1 cellular context compared by ENCODE assay signal in genomic region chr13:20174656-20175405, GRCh38.
TF ChIP-seq lines count a peak whose summit lies in the region.

No MANE protein-coding gene starts in this region.

TF ChIP-seq in HEK293, 187 proteins besides CTCF, POLR2A, EP300 and RAD21 (continued from another document and continues in another):
- TF ChIP-seq ZNF2 (tag by site-specific recombination; IDR thresholded peaks at IDR 0.05): 0 out of 2 replicates have a peak, but pooled peaks have one; percentile 42
- TF ChIP-seq ZNF571 (tag by site-specific recombination; IDR thresholded peaks at IDR 0.05): no peak
- TF ChIP-seq ZNF26 (tag by site-specific recombination; IDR thresholded peaks at IDR 0.05): no peak
- TF ChIP-seq ZNF416 (tag by site-specific recombination; IDR thresholded peaks at IDR 0.05): no peak
- TF ChIP-seq ZBTB1 (tag by site-specific recombination; IDR thresholded peaks at IDR 0.05): no peak
- peak; percentile 72; the same call in 1 of the 2 replicates for TF ChIP-seq SCRT1 (tag by site-specific recombination; IDR thresholded peaks at IDR 0.05; ENCODE audit: borderline replicate concordance)
- no peak for TF ChIP-seq ZNF426 (tag by site-specific recombination; IDR thresholded peaks at IDR 0.05)
- TF ChIP-seq ZNF561 (tag by site-specific recombination; IDR thresholded peaks at IDR 0.05; ENCODE audit: borderline replicate concordance): no peak
- peak; percentile 93 for TF ChIP-seq ZNF629 (tag by site-specific recombination; IDR thresholded peaks at IDR 0.05)
- no peak for TF ChIP-seq HOXA7 (CRISPR knock-in tag; IDR thresholded peaks at IDR 0.05; ENCODE audit: borderline replicate concordance)
- no peak for TF ChIP-seq HOXC10 (CRISPR knock-in tag; IDR thresholded peaks at IDR 0.05)
- peak; percentile 78 for TF ChIP-seq ZFHX2 (tag by site-specific recombination; conservative IDR thresholded peaks at IDR 0.05)
- peak; percentile 91; the same call in 1 of the 2 replicates for TF ChIP-seq ZFP69B (tag by site-specific recombination; IDR thresholded peaks at IDR 0.05)
- no peak for TF ChIP-seq ZNF114 (tag by site-specific recombination; IDR thresholded peaks at IDR 0.05)
- no peak for TF ChIP-seq GLI4 (tag by site-specific recombination; IDR thresholded peaks at IDR 0.05)
- TF ChIP-seq OVOL3 (tag by site-specific recombination; IDR thresholded peaks at IDR 0.05): no peak
- no peak for TF ChIP-seq ZNF140 (tag by site-specific recombination; IDR thresholded peaks at IDR 0.05)
- TF ChIP-seq ZNF792 (tag by site-specific recombination; IDR thresholded peaks at IDR 0.05): no peak
- TF ChIP-seq HIC1 (tag by site-specific recombination; IDR thresholded peaks at IDR 0.05): peak; percentile 78; the same call in 1 of the 2 replicates
- no peak for TF ChIP-seq ZBTB11 (tag by site-specific recombination; conservative IDR thresholded peaks at IDR 0.05; ENCODE audit: low read depth)
- TF ChIP-seq GLIS1 (tag by site-specific recombination; IDR thresholded peaks at IDR 0.05): peak; percentile 74
- no peak for TF ChIP-seq TRIM28 (IDR thresholded peaks at IDR 0.05; ENCODE audit: borderline replicate concordance, low read length)
- no peak; the same call in 1 of the 2 replicates for TF ChIP-seq ZNF394 (tag by site-specific recombination; IDR thresholded peaks at IDR 0.05; ENCODE audit: borderline replicate concordance)
- no peak for TF ChIP-seq ZNF48 (tag by site-specific recombination; IDR thresholded peaks at IDR 0.05)
- TF ChIP-seq ZNF555 (tag by site-specific recombination; conservative IDR thresholded peaks at IDR 0.05): no peak
- TF ChIP-seq ZSCAN18 (tag by site-specific recombination; IDR thresholded peaks at IDR 0.05): no peak
- no peak for TF ChIP-seq ZNF211 (tag by site-specific recombination; IDR thresholded peaks at IDR 0.05; ENCODE audit: low read depth)
- TF ChIP-seq ZNF223 (tag by site-specific recombination; IDR thresholded peaks at IDR 0.05): no peak
- TF ChIP-seq ZNF302 (tag by site-specific recombination; IDR thresholded peaks at IDR 0.05; ENCODE audit: low read depth): no peak
- TF ChIP-seq ELK4 (IDR thresholded peaks at IDR 0.05; ENCODE audit: borderline replicate concordance, low read depth, low read length): no peak
- TF ChIP-seq ZNF335 (tag by site-specific recombination; conservative IDR thresholded peaks at IDR 0.05): peak; percentile 49; the same call in 1 of the 2 replicates
- TF ChIP-seq ZNF24 (tag by site-specific recombination; IDR thresholded peaks at IDR 0.05): peak; percentile 51; the same call in 1 of the 2 replicates
- TF ChIP-seq ZNF544 (tag by site-specific recombination; IDR thresholded peaks at IDR 0.05): no peak
- no peak for TF ChIP-seq ZNF280C (tag by site-specific recombination; IDR thresholded peaks at IDR 0.05)
- TF ChIP-seq ZNF132 (tag by site-specific recombination; IDR thresholded peaks at IDR 0.05; ENCODE audit: borderline replicate concordance): no peak
- TF ChIP-seq ZNF768 (tag by site-specific recombination; IDR thresholded peaks at IDR 0.05): no peak
- peak; percentile 77 for TF ChIP-seq ZBTB21 (tag by site-specific recombination; IDR thresholded peaks at IDR 0.05)
- TF ChIP-seq FEZF1 (tag by site-specific recombination; IDR thresholded peaks at IDR 0.05): peak; percentile 74
- no peak for TF ChIP-seq ZNF174 (tag by site-specific recombination; IDR thresholded peaks at IDR 0.05)
- TF ChIP-seq ZNF704 (tag by site-specific recombination; IDR thresholded peaks at IDR 0.05): no peak
- peak; percentile 70 for TF ChIP-seq ZNF843 (tag by site-specific recombination; IDR thresholded peaks at IDR 0.05)
- TF ChIP-seq ZNF549 (tag by site-specific recombination; IDR thresholded peaks at IDR 0.05): no peak
- no peak for TF ChIP-seq REST (tag by site-specific recombination; IDR thresholded peaks at IDR 0.05)
- no peak for TF ChIP-seq ZNF214 (tag by site-specific recombination; IDR thresholded peaks at IDR 0.05; ENCODE audit: borderline replicate concordance)
- TF ChIP-seq ZNF239 (tag by site-specific recombination; IDR thresholded peaks at IDR 0.05): no peak
- no peak for TF ChIP-seq GLI2 (tag by site-specific recombination; IDR thresholded peaks at IDR 0.05; ENCODE audit: borderline replicate concordance, low read depth)
- no peak for TF ChIP-seq ZNF560 (tag by site-specific recombination; IDR thresholded peaks at IDR 0.05; ENCODE audit: borderline replicate concordance)
- no peak for TF ChIP-seq ZNF623 (tag by site-specific recombination; IDR thresholded peaks at IDR 0.05)
- no peak for TF ChIP-seq ZNF362 (tag by site-specific recombination; IDR thresholded peaks at IDR 0.05)
- TF ChIP-seq ZNF585B (tag by site-specific recombination; IDR thresholded peaks at IDR 0.05): no peak
- no peak for TF ChIP-seq ZNF785 (tag by site-specific recombination; IDR thresholded peaks at IDR 0.05)
